In the genomic region with DNA sequence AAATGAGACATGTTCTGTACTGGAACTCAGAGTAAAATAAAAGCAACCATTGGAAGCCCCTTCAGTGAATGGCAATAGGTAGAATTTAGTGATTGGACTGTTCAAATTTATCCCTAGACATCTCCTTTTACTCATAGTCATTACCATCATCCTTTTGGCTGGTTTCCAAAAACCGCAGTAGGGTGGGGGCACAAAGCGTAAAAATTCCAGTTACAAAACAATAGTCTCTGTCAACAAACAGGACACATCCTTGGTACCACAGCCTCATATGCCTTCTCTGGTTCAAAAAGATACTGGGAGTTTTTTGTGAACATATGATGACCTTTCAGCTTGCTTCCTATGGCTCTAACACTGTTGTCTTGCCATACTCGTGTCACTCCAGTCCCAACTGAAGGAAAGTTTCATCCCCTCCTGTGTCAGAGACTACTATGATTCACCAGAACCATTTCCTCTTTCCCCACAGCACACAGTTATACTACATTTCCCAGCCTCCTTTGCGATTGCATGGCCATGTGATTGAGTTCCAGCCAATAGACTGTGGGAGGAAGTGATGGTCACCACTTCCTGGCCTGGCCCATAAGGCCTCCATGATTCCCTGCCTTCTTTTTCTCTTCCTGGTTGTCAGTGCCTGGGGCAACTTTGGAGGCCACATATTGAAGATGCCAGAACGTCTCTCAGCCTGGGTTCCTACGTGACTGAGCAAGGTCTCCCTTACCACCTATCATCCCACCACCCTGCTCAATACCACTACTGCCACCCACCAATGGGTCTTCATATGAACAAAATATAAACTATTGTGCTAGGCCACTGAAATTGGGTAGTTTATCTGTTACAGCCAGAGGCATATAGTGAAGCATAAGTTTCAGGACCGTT, we compare ENCODE assay signal across 1 cellular context.
A peak's percentile ranks its signal among the peaks of the same experiment; 100 is the strongest.
TF ChIP-seq lines count a peak whose summit lies in the region.

No MANE protein-coding gene starts in this region.

TF ChIP-seq in K562, 482 proteins besides CTCF, POLR2A, EP300 and RAD21 (continued from another document and continues in another):
- TF ChIP-seq RNF219 (CRISPR knock-in tag; IDR thresholded peaks at IDR 0.05) (no peak), BMI1 (IDR thresholded peaks at IDR 0.05; ENCODE audit: low read length) (no peak), VEZF1 (CRISPR knock-in tag; IDR thresholded peaks at IDR 0.05) (peak; percentile 27; the same call in 1 of the 2 replicates), SMARCB1 (IDR thresholded peaks at IDR 0.05; ENCODE audit: insufficient read length, low read depth) (no peak), TSC22D4 (tag; IDR thresholded peaks at IDR 0.05) (no peak), HIVEP1 (CRISPR knock-in tag; IDR thresholded peaks at IDR 0.05) (0 out of 2 replicates have a peak, but pooled peaks have one; percentile 26), ZNF76 (CRISPR knock-in tag; IDR thresholded peaks at IDR 0.05; ENCODE audit: borderline replicate concordance) (0 out of 2 replicates have a peak, but pooled peaks have one; percentile 64), SRF (CRISPR knock-in tag; IDR thresholded peaks at IDR 0.05) (no peak; a peak in 1 of 4 replicates), ZNF274 (IDR thresholded peaks at IDR 0.05; ENCODE audit: borderline replicate concordance, low read depth, low read length) (no peak), SMARCA4 (IDR thresholded peaks at IDR 0.05) (no peak), ZNF584 (CRISPR knock-in tag; IDR thresholded peaks at IDR 0.05; ENCODE audit: low read depth) (peak; percentile 88), KLF1 (tag; IDR thresholded peaks at IDR 0.05) (no peak), ZNF217 (CRISPR knock-in tag; IDR thresholded peaks at IDR 0.05) (no peak), CSDE1 (IDR thresholded peaks at IDR 0.05) (no peak), ZBTB7A (IDR thresholded peaks at IDR 0.05; ENCODE audit: borderline replicate concordance, control insufficient read depth, low read depth, low read length) (no peak), SAFB2 (IDR thresholded peaks at IDR 0.05; ENCODE audit: borderline replicate concordance, low read depth, low read length, severe bottlenecking) (no peak), HSF4 (CRISPR knock-in tag; IDR thresholded peaks at IDR 0.05; ENCODE audit: borderline replicate concordance) (no peak), RHOXF2B (CRISPR knock-in tag; conservative IDR thresholded peaks at IDR 0.05) (no peak), ZNF165 (CRISPR knock-in tag; IDR thresholded peaks at IDR 0.05; ENCODE audit: borderline replicate concordance) (no peak), NFIC (IDR thresholded peaks at IDR 0.05) (peak; percentile 93), IRF2 (CRISPR knock-in tag; IDR thresholded peaks at IDR 0.05) (no peak), RB1 (IDR thresholded peaks at IDR 0.05; ENCODE audit: low read depth) (no peak), ZNF232 (CRISPR knock-in tag; IDR thresholded peaks at IDR 0.05) (no peak), ZNF707 (CRISPR knock-in tag; conservative IDR thresholded peaks at IDR 0.05) (0 out of 2 replicates have a peak, but pooled peaks have one; percentile 10), SMAD3 (CRISPR knock-in tag; conservative IDR thresholded peaks at IDR 0.05) (0 out of 2 replicates have a peak, but pooled peaks have one; percentile 38), ZNF224 (CRISPR knock-in tag; IDR thresholded peaks at IDR 0.05) (no peak), SIN3B (IDR thresholded peaks at IDR 0.05; ENCODE audit: low read depth) (no peak), L3MBTL2 (IDR thresholded peaks at IDR 0.05) (0 out of 2 replicates have a peak, but pooled peaks have one; percentile 17), TAF15 (IDR thresholded peaks at IDR 0.05; ENCODE audit: low read depth, low read length) (no peak), ZNF408 (CRISPR knock-in tag; IDR thresholded peaks at IDR 0.05; ENCODE audit: low read depth) (no peak), CBX3 (IDR thresholded peaks at IDR 0.05; ENCODE audit: borderline replicate concordance in 1 of 2, low read length in 2 of 2) (peak in 1 of 2 experiments; percentile 100; a peak in 2 of 3 replicates), COPS2 (conservative IDR thresholded peaks at IDR 0.05) (no peak), SMARCE1 (IDR thresholded peaks at IDR 0.05) (no peak), ZNF511 (CRISPR knock-in tag; IDR thresholded peaks at IDR 0.05) (no peak), BRD4 (IDR thresholded peaks at IDR 0.05) (peak; percentile 82; the same call in 1 of the 2 replicates), BRF1 (IDR thresholded peaks at IDR 0.05; ENCODE audit: borderline replicate concordance, extremely low read depth, insufficient read length) (no peak), NFE2L1 (tag; IDR thresholded peaks at IDR 0.05; ENCODE audit: borderline replicate concordance, low read depth) (no peak)
- TF ChIP-seq, protein P1, sequence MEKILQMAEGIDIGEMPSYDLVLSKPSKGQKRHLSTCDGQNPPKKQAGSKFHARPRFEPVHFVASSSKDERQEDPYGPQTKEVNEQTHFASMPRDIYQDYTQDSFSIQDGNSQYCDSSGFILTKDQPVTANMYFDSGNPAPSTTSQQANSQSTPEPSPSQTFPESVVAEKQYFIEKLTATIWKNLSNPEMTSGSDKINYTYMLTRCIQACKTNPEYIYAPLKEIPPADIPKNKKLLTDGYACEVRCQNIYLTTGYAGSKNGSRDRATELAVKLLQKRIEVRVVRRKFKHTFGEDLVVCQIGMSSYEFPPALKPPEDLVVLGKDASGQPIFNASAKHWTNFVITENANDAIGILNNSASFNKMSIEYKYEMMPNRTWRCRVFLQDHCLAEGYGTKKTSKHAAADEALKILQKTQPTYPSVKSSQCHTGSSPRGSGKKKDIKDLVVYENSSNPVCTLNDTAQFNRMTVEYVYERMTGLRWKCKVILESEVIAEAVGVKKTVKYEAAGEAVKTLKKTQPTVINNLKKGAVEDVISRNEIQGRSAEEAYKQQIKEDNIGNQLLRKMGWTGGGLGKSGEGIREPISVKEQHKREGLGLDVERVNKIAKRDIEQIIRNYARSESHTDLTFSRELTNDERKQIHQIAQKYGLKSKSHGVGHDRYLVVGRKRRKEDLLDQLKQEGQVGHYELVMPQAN (IDR thresholded peaks at IDR 0.05; ENCODE audit: borderline replicate concordance): no peak
- TF ChIP-seq, protein P2, sequence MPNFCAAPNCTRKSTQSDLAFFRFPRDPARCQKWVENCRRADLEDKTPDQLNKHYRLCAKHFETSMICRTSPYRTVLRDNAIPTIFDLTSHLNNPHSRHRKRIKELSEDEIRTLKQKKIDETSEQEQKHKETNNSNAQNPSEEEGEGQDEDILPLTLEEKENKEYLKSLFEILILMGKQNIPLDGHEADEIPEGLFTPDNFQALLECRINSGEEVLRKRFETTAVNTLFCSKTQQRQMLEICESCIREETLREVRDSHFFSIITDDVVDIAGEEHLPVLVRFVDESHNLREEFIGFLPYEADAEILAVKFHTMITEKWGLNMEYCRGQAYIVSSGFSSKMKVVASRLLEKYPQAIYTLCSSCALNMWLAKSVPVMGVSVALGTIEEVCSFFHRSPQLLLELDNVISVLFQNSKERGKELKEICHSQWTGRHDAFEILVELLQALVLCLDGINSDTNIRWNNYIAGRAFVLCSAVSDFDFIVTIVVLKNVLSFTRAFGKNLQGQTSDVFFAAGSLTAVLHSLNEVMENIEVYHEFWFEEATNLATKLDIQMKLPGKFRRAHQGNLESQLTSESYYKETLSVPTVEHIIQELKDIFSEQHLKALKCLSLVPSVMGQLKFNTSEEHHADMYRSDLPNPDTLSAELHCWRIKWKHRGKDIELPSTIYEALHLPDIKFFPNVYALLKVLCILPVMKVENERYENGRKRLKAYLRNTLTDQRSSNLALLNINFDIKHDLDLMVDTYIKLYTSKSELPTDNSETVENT (CRISPR knock-in tag; IDR thresholded peaks at IDR 0.05): 0 out of 2 replicates have a peak, but pooled peaks have one; percentile 14
- TF ChIP-seq, protein P3, sequence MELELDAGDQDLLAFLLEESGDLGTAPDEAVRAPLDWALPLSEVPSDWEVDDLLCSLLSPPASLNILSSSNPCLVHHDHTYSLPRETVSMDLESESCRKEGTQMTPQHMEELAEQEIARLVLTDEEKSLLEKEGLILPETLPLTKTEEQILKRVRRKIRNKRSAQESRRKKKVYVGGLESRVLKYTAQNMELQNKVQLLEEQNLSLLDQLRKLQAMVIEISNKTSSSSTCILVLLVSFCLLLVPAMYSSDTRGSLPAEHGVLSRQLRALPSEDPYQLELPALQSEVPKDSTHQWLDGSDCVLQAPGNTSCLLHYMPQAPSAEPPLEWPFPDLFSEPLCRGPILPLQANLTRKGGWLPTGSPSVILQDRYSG (tag; conservative IDR thresholded peaks at IDR 0.05; ENCODE audit: low read depth): peak; percentile 89; the same call in 1 of the 2 replicates
- TF ChIP-seq, protein P4, sequence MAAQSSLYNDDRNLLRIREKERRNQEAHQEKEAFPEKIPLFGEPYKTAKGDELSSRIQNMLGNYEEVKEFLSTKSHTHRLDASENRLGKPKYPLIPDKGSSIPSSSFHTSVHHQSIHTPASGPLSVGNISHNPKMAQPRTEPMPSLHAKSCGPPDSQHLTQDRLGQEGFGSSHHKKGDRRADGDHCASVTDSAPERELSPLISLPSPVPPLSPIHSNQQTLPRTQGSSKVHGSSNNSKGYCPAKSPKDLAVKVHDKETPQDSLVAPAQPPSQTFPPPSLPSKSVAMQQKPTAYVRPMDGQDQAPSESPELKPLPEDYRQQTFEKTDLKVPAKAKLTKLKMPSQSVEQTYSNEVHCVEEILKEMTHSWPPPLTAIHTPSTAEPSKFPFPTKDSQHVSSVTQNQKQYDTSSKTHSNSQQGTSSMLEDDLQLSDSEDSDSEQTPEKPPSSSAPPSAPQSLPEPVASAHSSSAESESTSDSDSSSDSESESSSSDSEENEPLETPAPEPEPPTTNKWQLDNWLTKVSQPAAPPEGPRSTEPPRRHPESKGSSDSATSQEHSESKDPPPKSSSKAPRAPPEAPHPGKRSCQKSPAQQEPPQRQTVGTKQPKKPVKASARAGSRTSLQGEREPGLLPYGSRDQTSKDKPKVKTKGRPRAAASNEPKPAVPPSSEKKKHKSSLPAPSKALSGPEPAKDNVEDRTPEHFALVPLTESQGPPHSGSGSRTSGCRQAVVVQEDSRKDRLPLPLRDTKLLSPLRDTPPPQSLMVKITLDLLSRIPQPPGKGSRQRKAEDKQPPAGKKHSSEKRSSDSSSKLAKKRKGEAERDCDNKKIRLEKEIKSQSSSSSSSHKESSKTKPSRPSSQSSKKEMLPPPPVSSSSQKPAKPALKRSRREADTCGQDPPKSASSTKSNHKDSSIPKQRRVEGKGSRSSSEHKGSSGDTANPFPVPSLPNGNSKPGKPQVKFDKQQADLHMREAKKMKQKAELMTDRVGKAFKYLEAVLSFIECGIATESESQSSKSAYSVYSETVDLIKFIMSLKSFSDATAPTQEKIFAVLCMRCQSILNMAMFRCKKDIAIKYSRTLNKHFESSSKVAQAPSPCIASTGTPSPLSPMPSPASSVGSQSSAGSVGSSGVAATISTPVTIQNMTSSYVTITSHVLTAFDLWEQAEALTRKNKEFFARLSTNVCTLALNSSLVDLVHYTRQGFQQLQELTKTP (IDR thresholded peaks at IDR 0.05; ENCODE audit: low read depth in 1 of 2, partially characterized antibody in 2 of 2): peak in 1 of 2 experiments; percentile 84
- TF ChIP-seq, protein P5, sequence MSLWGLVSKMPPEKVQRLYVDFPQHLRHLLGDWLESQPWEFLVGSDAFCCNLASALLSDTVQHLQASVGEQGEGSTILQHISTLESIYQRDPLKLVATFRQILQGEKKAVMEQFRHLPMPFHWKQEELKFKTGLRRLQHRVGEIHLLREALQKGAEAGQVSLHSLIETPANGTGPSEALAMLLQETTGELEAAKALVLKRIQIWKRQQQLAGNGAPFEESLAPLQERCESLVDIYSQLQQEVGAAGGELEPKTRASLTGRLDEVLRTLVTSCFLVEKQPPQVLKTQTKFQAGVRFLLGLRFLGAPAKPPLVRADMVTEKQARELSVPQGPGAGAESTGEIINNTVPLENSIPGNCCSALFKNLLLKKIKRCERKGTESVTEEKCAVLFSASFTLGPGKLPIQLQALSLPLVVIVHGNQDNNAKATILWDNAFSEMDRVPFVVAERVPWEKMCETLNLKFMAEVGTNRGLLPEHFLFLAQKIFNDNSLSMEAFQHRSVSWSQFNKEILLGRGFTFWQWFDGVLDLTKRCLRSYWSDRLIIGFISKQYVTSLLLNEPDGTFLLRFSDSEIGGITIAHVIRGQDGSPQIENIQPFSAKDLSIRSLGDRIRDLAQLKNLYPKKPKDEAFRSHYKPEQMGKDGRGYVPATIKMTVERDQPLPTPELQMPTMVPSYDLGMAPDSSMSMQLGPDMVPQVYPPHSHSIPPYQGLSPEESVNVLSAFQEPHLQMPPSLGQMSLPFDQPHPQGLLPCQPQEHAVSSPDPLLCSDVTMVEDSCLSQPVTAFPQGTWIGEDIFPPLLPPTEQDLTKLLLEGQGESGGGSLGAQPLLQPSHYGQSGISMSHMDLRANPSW (CRISPR knock-in tag; IDR thresholded peaks at IDR 0.05): no peak
